In genomic region chr7:69739182-69739581, GRCh38 we compare ENCODE assay signal across 8 cellular contexts.
DNase-seq lines count a peak whose midpoint lies in the region; ATAC-seq and TF ChIP-seq lines count a peak whose summit lies in the region.

No MANE protein-coding gene starts in this region.

- peaks cover 2% of the 10 kb centered on the region for H3K27me3 Mint-ChIP-seq in neural progenitor cell (ENCODE audit: insufficient read depth, low read depth)

- H3K9me3 ChIP-seq in neural progenitor cell (ENCODE audit: low read depth) (no peaks in the 10 kb centered on the region), gastroesophageal sphincter (no peaks in the 10 kb centered on the region)

- TF ChIP-seq POLR2A in erythroblast (IDR thresholded peaks at IDR 0.05; ENCODE audit: low read length) = no peak
- no peak for TF ChIP-seq POLR2A in gastroesophageal sphincter (IDR thresholded peaks at IDR 0.05)

- H3K79me2 ChIP-seq in neural progenitor cell (ENCODE audit: low read depth) = no peaks in the 10 kb centered on the region

- no peaks in the 10 kb centered on the region for H3K36me3 Mint-ChIP-seq in neural progenitor cell

- no peak overlapping the region for H3K9ac ChIP-seq in neural progenitor cell

- H3K4me1 ChIP-seq in neural progenitor cell (peaks cover 42% of the 10 kb centered on the region), gastroesophageal sphincter (peaks cover 6 to 41% (median 18%) of the 10 kb centered on the region in 3 donors)

- ATAC-seq in GM18508 (IDR thresholded peaks at IDR 0.05; ENCODE audit: insufficient read depth, unreplicated experiment) = peak; percentile 70
- peak; percentile 61 for ATAC-seq in GM21423 (IDR thresholded peaks at IDR 0.05; ENCODE audit: unreplicated experiment)
- ATAC-seq in HG03521 (IDR thresholded peaks at IDR 0.05; ENCODE audit: unreplicated experiment) = peak; percentile 55
- no peak for ATAC-seq in gastroesophageal sphincter

- no peak for TF ChIP-seq EP300 in gastroesophageal sphincter (IDR thresholded peaks at IDR 0.05)

- peaks cover 65% of the 10 kb centered on the region for H3K4me1 Mint-ChIP-seq in neural progenitor cell

- DNase-seq in neural progenitor cell (ENCODE audit: low spot score) = no peak
- no peak for DNase-seq in KBM-7
- no peak for DNase-seq in coronary artery (ENCODE audit: low spot score)
- DNase-seq in erythroblast (lab: John Stamatoyannopoulos, UW) = no peak

- no peak overlapping the region for H3K4me3 Mint-ChIP-seq in neural progenitor cell

- in situ Hi-C loops in KBM-7 (cut with MboI; ENCODE audit: low pct_unique_long_range_greater_than_20kb, low sequenced_read_pairs) = no loop called here

- H3K36me3 ChIP-seq in neural progenitor cell = no peaks in the 10 kb centered on the region
- no peaks in the 10 kb centered on the region for H3K36me3 ChIP-seq in gastroesophageal sphincter

- no peaks in the 10 kb centered on the region for H3K27me3 ChIP-seq in neural progenitor cell
- no peaks in the 10 kb centered on the region for H3K27me3 ChIP-seq in gastroesophageal sphincter

- H3K4me3 ChIP-seq in neural progenitor cell (no peak overlapping the region), coronary artery (no peak overlapping the region), gastroesophageal sphincter (no peak overlapping the region)

- H3F3A ChIP-seq in neural progenitor cell (ENCODE audit: low read depth) = peaks cover 23% of the 10 kb centered on the region

- TF ChIP-seq CTCF in neural progenitor cell (IDR thresholded peaks at IDR 0.05) (no peak), coronary artery (IDR thresholded peaks at IDR 0.05) (no peak), gastroesophageal sphincter (IDR thresholded peaks at IDR 0.05) (no peak)

- H3K27ac ChIP-seq in neural progenitor cell (no peak overlapping the region), coronary artery (no peak overlapping the region), gastroesophageal sphincter (peak overlapping the region in 1 of 4 donors; percentile 29)

- peaks cover 35% of the 10 kb centered on the region for H4K20me1 ChIP-seq in neural progenitor cell (ENCODE audit: low read depth)

- H2AFZ ChIP-seq in neural progenitor cell (replicated peaks) = no peak overlapping the region

- H3K27ac Mint-ChIP-seq in neural progenitor cell = peak overlapping the region; percentile 90

- WGBS in gastroesophageal sphincter (ENCODE audit: low coverage in 1 of 2), 2 donors = 90% methylated on average over 1 of the region's 1 CpG; no CpG with 5 or more reads in 1 of the 2 donors

- H3K9me3 Mint-ChIP-seq in neural progenitor cell = no peaks in the 10 kb centered on the region

- H3K4me2 ChIP-seq in neural progenitor cell = peak overlapping the region; percentile 57
